Comparison of ENCODE assay signal across 8 cellular contexts in genomic region chr6:116386581-116387299, GRCh38. TPM values are rescaled to one million over a fixed set of nuclear protein-coding genes. Genes with fewer than 3 reads are reported as not detected.
DNase-seq lines count a peak whose midpoint lies in the region; ATAC-seq, FAIRE-seq and TF ChIP-seq lines count a peak whose summit lies in the region.

No MANE protein-coding gene starts in this region.

- TF ChIP-seq CTCF in astrocyte (IDR thresholded peaks at IDR 0.05; ENCODE audit: insufficient read depth, low read depth, low read length) (no peak), WERI-Rb-1 (IDR thresholded peaks at IDR 0.05; ENCODE audit: low read depth, low read length) (no peak), GM10266 (IDR thresholded peaks at IDR 0.05; ENCODE audit: control insufficient read depth, insufficient read depth, low read depth, missing control alignments) (no peak)

- peak; percentile 94 for FAIRE-seq in astrocyte (lab: Jason Lieb, UNC)

- POLR2A ChIA-PET in naive thymus-derived CD4-positive, alpha-beta T cell (lab: Charles Lee): no interaction called here

- peak overlapping the region; percentile 65 for H3K4me2 ChIP-seq in astrocyte (ENCODE audit: low read length)

- H3K4me1 ChIP-seq in astrocyte (ENCODE audit: insufficient read depth, low read length): peaks cover 47% of the 10 kb centered on the region
- H3K4me1 ChIP-seq in naive thymus-derived CD4-positive, alpha-beta T cell (ENCODE audit: control insufficient read depth in 2 of 2, insufficient read depth in 2 of 2, low read length in 2 of 2): no peaks in the 10 kb centered on the region

- peaks cover 26% of the 10 kb centered on the region for H4K20me1 ChIP-seq in astrocyte (ENCODE audit: insufficient read depth, low read length)

- CTCF ChIA-PET in naive thymus-derived CD4-positive, alpha-beta T cell (lab: Charles Lee): no interaction called here

- intact Hi-C loops in naive thymus-derived CD4-positive, alpha-beta T cell (cut with micrococcal nuclease): no loop called here

- H3K36me3 ChIP-seq in astrocyte (ENCODE audit: insufficient read depth, low read length): no peaks in the 10 kb centered on the region
- H3K36me3 ChIP-seq in naive thymus-derived CD4-positive, alpha-beta T cell (ENCODE audit: control insufficient read depth in 2 of 3, insufficient read depth in 3 of 3, low read length in 3 of 3): no peaks in the 10 kb centered on the region
- H3K36me3 ChIP-seq in WERI-Rb-1: no peaks in the 10 kb centered on the region

- H3K4me1 Mint-ChIP-seq in astrocyte (ENCODE audit: low read depth, unreplicated experiment): peaks cover 68% of the 10 kb centered on the region
- peaks cover 0 to 13% (median 0%) of the 10 kb centered on the region in 7 donors for H3K4me1 Mint-ChIP-seq in naive thymus-derived CD4-positive, alpha-beta T cell

- peaks cover 11% of the 10 kb centered on the region for H3K36me3 Mint-ChIP-seq in astrocyte (ENCODE audit: low read depth, unreplicated experiment)
- peaks cover 0 to 4% (median 3%) of the 10 kb centered on the region in 5 donors for H3K36me3 Mint-ChIP-seq in naive thymus-derived CD4-positive, alpha-beta T cell

- no peak overlapping the region for H2AFZ ChIP-seq in astrocyte (ENCODE audit: low read depth, low read length)

- peak overlapping the region; percentile 94 for H3K27ac Mint-ChIP-seq in astrocyte (ENCODE audit: unreplicated experiment)
- no peak overlapping the region for H3K27ac Mint-ChIP-seq in naive thymus-derived CD4-positive, alpha-beta T cell

- H3K9ac ChIP-seq in astrocyte (ENCODE audit: low read length): peak overlapping the region; percentile 51

- DNase-seq in GM03348 (ENCODE audit: low spot score): peak; percentile 41
- peak; percentile 82 for DNase-seq in astrocyte (ENCODE audit: low read depth)
- DNase-seq in naive thymus-derived CD4-positive, alpha-beta T cell: no peak
- no peak for DNase-seq in WERI-Rb-1
- DNase-seq in KG1 (lab: John Stamatoyannopoulos, UW): no peak
- DNase-seq in GM10266 (ENCODE audit: extremely low spot score): no peak

- H3K27me3 ChIP-seq in astrocyte (ENCODE audit: insufficient read depth, low read length) (no peaks in the 10 kb centered on the region), WERI-Rb-1 (ENCODE audit: insufficient read depth, low read depth, severe bottlenecking) (no peaks in the 10 kb centered on the region)
- no peaks in the 10 kb centered on the region for H3K27me3 ChIP-seq in naive thymus-derived CD4-positive, alpha-beta T cell (ENCODE audit: control insufficient read depth in 2 of 2, insufficient read depth in 2 of 2, low read length in 2 of 2)

- no peaks in the 10 kb centered on the region for H3K27me3 Mint-ChIP-seq in astrocyte (ENCODE audit: low read depth, unreplicated experiment)
- H3K27me3 Mint-ChIP-seq in naive thymus-derived CD4-positive, alpha-beta T cell: peaks cover 0 to 22% (median 6%) of the 10 kb centered on the region in 5 donors

- H3K4me3 Mint-ChIP-seq in astrocyte (ENCODE audit: unreplicated experiment): peak overlapping the region; percentile 24
- H3K4me3 Mint-ChIP-seq in naive thymus-derived CD4-positive, alpha-beta T cell: no peak overlapping the region

- H3K79me2 ChIP-seq in astrocyte (ENCODE audit: insufficient read depth, low read length): peaks cover 79% of the 10 kb centered on the region

- no peak overlapping the region for H3K4me3 ChIP-seq in astrocyte (ENCODE audit: insufficient read depth, low read depth, low read length)
- no peak overlapping the region for H3K4me3 ChIP-seq in naive thymus-derived CD4-positive, alpha-beta T cell (ENCODE audit: low read length)
- H3K4me3 ChIP-seq in WERI-Rb-1 (ENCODE audit: low read depth, low read length): no peak overlapping the region

- H3K9me3 ChIP-seq in astrocyte (ENCODE audit: insufficient read depth, low read depth, low read length) (no peaks in the 10 kb centered on the region), WERI-Rb-1 (ENCODE audit: severe bottlenecking) (no peaks in the 10 kb centered on the region)
- no peaks in the 10 kb centered on the region for H3K9me3 ChIP-seq in naive thymus-derived CD4-positive, alpha-beta T cell (ENCODE audit: control insufficient read depth in 2 of 3, low read length in 3 of 3)

- no peaks in the 10 kb centered on the region for H3K9me3 Mint-ChIP-seq in astrocyte (ENCODE audit: unreplicated experiment)
- no peaks in the 10 kb centered on the region for H3K9me3 Mint-ChIP-seq in naive thymus-derived CD4-positive, alpha-beta T cell

- peak; percentile 35 for ATAC-seq in HG02885 (IDR thresholded peaks at IDR 0.05; ENCODE audit: poor library complexity, unreplicated experiment)
- peak; percentile 65 for ATAC-seq in naive thymus-derived CD4-positive, alpha-beta T cell
- no peak for ATAC-seq in HG03196 (IDR thresholded peaks at IDR 0.05; ENCODE audit: unreplicated experiment)

- H3K27ac ChIP-seq in astrocyte (ENCODE audit: low read depth, low read length) (peak overlapping the region; percentile 67), WERI-Rb-1 (no peak overlapping the region)
- no peak overlapping the region for H3K27ac ChIP-seq in naive thymus-derived CD4-positive, alpha-beta T cell (ENCODE audit: low read depth, low read length)

RNA-seq across cellular contexts. Expression of gene DSE, which starts 16.0 kb away (rescaled TPM):
- total RNA-seq in astrocyte: 83.2 and 83.7 TPM in 2 replicates
- 10 to 100 TPM in 2 of 5 experiments, 1 to 10 TPM in 3; 3.2 to 23.0 (median 7.7) TPM for total RNA-seq in naive thymus-derived CD4-positive, alpha-beta T cell
- 1 to 10 TPM; 4.4 to 4.8 TPM for polyA plus RNA-seq in naive thymus-derived CD4-positive, alpha-beta T cell

Comparison
In these comparisons a context has a peak if more than half of its experiments do, and no peak if none do; other contexts are left out.
1. DNase-seq: peak in GM03348 (single experiment) and astrocyte (single experiment); none in naive thymus-derived CD4-positive, alpha-beta T cell (0 of 9), WERI-Rb-1 (single experiment), KG1 (single experiment) and GM10266 (single experiment).